In genomic region chr2:105802587-105802986, GRCh38 we compare ENCODE assay signal across 9 cellular contexts. TPM values are rescaled to one million over a fixed set of nuclear protein-coding genes. Genes with fewer than 3 reads are reported as not detected.
DNase-seq lines count a peak whose midpoint lies in the region; ATAC-seq and TF ChIP-seq lines count a peak whose summit lies in the region.
"Had no signal": no experiment of that assay in that cellular context is flagged by ENCODE, and none has a peak within 500 bp of the region (broad histone marks: within the 10 kb centered on the region; RNA-seq: fewer than 3 reads in every experiment).

No MANE protein-coding gene starts in this region.

- in situ Hi-C loops in GM13976 (cut with MboI; ENCODE audit: low sequenced_read_pairs, unreplicated experiment): no loop called here

- peak; percentile 47 for DNase-seq in GM13976 (ENCODE audit: low spot score)
- peak; percentile 79 for DNase-seq in OCI-LY7 (ENCODE audit: low spot score)
- peak; percentile 59 for DNase-seq in activated naive CD8-positive, alpha-beta T cell treated with anti-CD3 and anti-CD28 coated beads, Interleukin-2, amount 50 U/mL, for 24 hours
- DNase-seq in stimulated activated naive CD4-positive, alpha-beta T cell (lab: John Stamatoyannopoulos, UW): peak; percentile 45 to 73 (median 53)
- DNase-seq in NCI-H1694 treated with DMSO at 0.1 percent for 48 hours (lab: John Stamatoyannopoulos, UW): no peak
- no peak for DNase-seq in posterior vena cava (ENCODE audit: low spot score)
- DNase-seq in NCI-H1105 treated with DMSO at 0.1 percent for 48 hours (lab: John Stamatoyannopoulos, UW): no peak

- no peak overlapping the region; the same call in 1 of the 2 replicates for H2AFZ ChIP-seq in OCI-LY7 (ENCODE audit: low read length)

- H3K27ac Mint-ChIP-seq in activated naive CD8-positive, alpha-beta T cell treated with anti-CD3 and anti-CD28 coated beads, Interleukin-2, amount 50 U/mL, for 24 hours: peak overlapping the region; percentile 95

- peak; percentile 64 for ATAC-seq in GM21825 (IDR thresholded peaks at IDR 0.05; ENCODE audit: unreplicated experiment)
- ATAC-seq in activated naive CD8-positive, alpha-beta T cell treated with anti-CD3 and anti-CD28 coated beads, Interleukin-2, amount 50 U/mL, for 24 hours: peak; percentile 84

- peaks cover 5% of the 10 kb centered on the region; the same call in 1 of the 2 replicates for H3K9me3 ChIP-seq in OCI-LY7 (ENCODE audit: low read length)

- POLR2A ChIA-PET in OCI-LY7 (lab: Charles Lee): interaction anchor here (1.5 to 2.2 kb wide), 3 partner anchors 13 to 26 kb away, joined by 3 to 10 read pairs (median 5); no protein-coding TSS in a partner anchor

- peaks cover 97% of the 10 kb centered on the region for H3K4me1 Mint-ChIP-seq in activated naive CD8-positive, alpha-beta T cell treated with anti-CD3 and anti-CD28 coated beads, Interleukin-2, amount 50 U/mL, for 24 hours

- no peaks in the 10 kb centered on the region; the same call in 1 of the 2 replicates for H3K36me3 ChIP-seq in OCI-LY7 (ENCODE audit: insufficient read depth, low read length)
- H3K36me3 ChIP-seq: cardiac muscle cell had no signal

- H3K4me3 Mint-ChIP-seq in activated naive CD8-positive, alpha-beta T cell treated with anti-CD3 and anti-CD28 coated beads, Interleukin-2, amount 50 U/mL, for 24 hours: peak overlapping the region; percentile 38

- H3K4me2 ChIP-seq in OCI-LY7 (ENCODE audit: low read length): peak overlapping the region; percentile 53

- intact Hi-C loops in OCI-LY7 (cut with micrococcal nuclease; ENCODE audit: unreplicated experiment) (no loop called here), posterior vena cava (cut with DNase I) (no loop called here)

- peaks cover 47% of the 10 kb centered on the region for H3K36me3 Mint-ChIP-seq in activated naive CD8-positive, alpha-beta T cell treated with anti-CD3 and anti-CD28 coated beads, Interleukin-2, amount 50 U/mL, for 24 hours (ENCODE audit: low read depth)

- H3K79me2 ChIP-seq in OCI-LY7 (ENCODE audit: insufficient read depth, low read depth, low read length): peaks cover 33% of the 10 kb centered on the region; the same call in 1 of the 2 replicates

- no peaks in the 10 kb centered on the region for H3K27me3 Mint-ChIP-seq in activated naive CD8-positive, alpha-beta T cell treated with anti-CD3 and anti-CD28 coated beads, Interleukin-2, amount 50 U/mL, for 24 hours

- H3K27ac ChIP-seq in OCI-LY7 (ENCODE audit: low read depth, low read length, poor library complexity, severe bottlenecking): peak overlapping the region; percentile 52
- H3K27ac ChIP-seq: cardiac muscle cell had no signal

- no peaks in the 10 kb centered on the region for H3K9me2 ChIP-seq in OCI-LY7 (ENCODE audit: insufficient read depth, low read length)

- no TSS peak for BruUV-seq in OCI-LY7 (replicated peaks; lab: Mats Ljungman, UMichigan)

- TF ChIP-seq CTCF in GM13976 (IDR thresholded peaks at IDR 0.05; ENCODE audit: borderline replicate concordance, control extremely low read depth, extremely low read depth, insufficient read depth, missing control alignments) (no peak), OCI-LY7 (conservative IDR thresholded peaks at IDR 0.05; ENCODE audit: low read length) (no peak)

- peaks cover 69% of the 10 kb centered on the region for H3K4me1 ChIP-seq in OCI-LY7 (ENCODE audit: insufficient read depth, low read length, poor library complexity, severe bottlenecking)

- H4K20me1 ChIP-seq in OCI-LY7 (ENCODE audit: insufficient read depth, low read length): no peaks in the 10 kb centered on the region

- CTCF ChIA-PET in OCI-LY7 (lab: Charles Lee; ENCODE audit: unreplicated experiment): no interaction called here

- H3K9me3 Mint-ChIP-seq in activated naive CD8-positive, alpha-beta T cell treated with anti-CD3 and anti-CD28 coated beads, Interleukin-2, amount 50 U/mL, for 24 hours: no peaks in the 10 kb centered on the region

- peak overlapping the region; percentile 35 for H3K4me3 ChIP-seq in OCI-LY7 (ENCODE audit: low read depth, low read length, poor library complexity, severe bottlenecking)
- H3K4me3 ChIP-seq: cardiac muscle cell had no signal

RNA-seq across cellular contexts. Expression of gene NCK2, which starts 57.9 kb away (rescaled TPM):
- 23.4 and 24.7 TPM in 2 replicates for total RNA-seq in OCI-LY7 (2014; rRNA removed; shearing (Covaris generic))
- total RNA-seq in OCI-LY7 (2022) (33.5 and 34.2 TPM in 2 replicates), posterior vena cava (10 to 100 TPM; 32.8 to 42.6 TPM)

Comparison
In these comparisons a context has a peak if more than half of its experiments do, and no peak if none do; other contexts are left out.
1. DNase-seq: peak in GM13976 (single experiment), OCI-LY7 (single experiment), activated naive CD8-positive, alpha-beta T cell treated with anti-CD3 and anti-CD28 coated beads, Interleukin-2, amount 50 U/mL, for 24 hours (single experiment) and stimulated activated naive CD4-positive, alpha-beta T cell (6 of 6); none in NCI-H1694 treated with DMSO at 0.1 percent for 48 hours (single experiment), posterior vena cava (single experiment) and NCI-H1105 treated with DMSO at 0.1 percent for 48 hours (single experiment).